ENCODE assay signal across 12 cellular contexts in the genomic region with DNA sequence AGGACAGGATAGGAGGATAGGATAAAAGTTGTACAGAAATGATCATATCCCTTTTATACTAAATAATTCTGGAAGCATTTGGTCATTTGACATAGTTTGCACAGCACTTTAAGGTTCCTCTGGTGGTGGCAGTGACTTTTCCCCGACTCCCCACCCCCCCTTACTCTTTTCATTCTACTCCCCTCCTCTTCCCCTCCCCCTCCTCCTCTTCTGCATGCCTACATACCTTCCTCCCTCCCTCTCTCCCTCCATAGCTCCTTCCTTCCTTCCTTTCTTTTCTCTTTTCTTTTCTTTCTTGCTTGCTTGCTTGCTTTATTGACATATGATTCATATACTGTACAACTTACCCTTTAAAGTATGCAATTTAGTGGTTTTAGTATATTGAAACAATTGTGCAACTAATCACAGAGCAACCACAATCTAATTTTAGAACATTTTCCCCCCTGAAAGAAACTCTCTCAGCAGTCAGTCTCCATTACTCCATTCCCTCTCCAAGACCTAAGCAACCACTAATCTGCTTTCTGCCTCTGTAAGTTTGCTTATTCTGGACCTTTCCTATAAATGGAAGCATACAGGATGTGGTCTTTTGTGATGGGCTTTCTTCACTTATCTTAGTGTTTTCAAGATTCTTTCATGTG.
DNase-seq lines count a peak whose midpoint lies in the region; ATAC-seq and TF ChIP-seq lines count a peak whose summit lies in the region.
"Had no signal": no experiment of that assay in that cellular context is flagged by ENCODE, and none has a peak within 500 bp of the region (broad histone marks: within the 10 kb centered on the region; RNA-seq: fewer than 3 reads in every experiment).

No MANE protein-coding gene starts in this region.

- H3K9ac ChIP-seq in DND-41 (ENCODE audit: low read depth, low read length) = no peak overlapping the region
- no peak overlapping the region for H3K9ac ChIP-seq in Loucy (ENCODE audit: low read depth, low read length, poor library complexity, severe bottlenecking)
- H3K9ac ChIP-seq in mesenchymal stem cell (ENCODE audit: low read length) = peak overlapping the region; percentile 64

- no peak overlapping the region for H3K4me2 ChIP-seq in DND-41 (ENCODE audit: insufficient read depth, low read length)
- peak overlapping the region; percentile 41 for H3K4me2 ChIP-seq in Loucy (ENCODE audit: low read depth, low read length, poor library complexity, severe bottlenecking)
- H3K4me2 ChIP-seq in mesenchymal stem cell (ENCODE audit: low read length, poor library complexity, severe bottlenecking) = no peak overlapping the region

- DNase-seq in DND-41 (no peak), brain pericyte (ENCODE audit: low read depth, low spot score) (peak; percentile 40), mesenchymal stem cell (peak; percentile 93), GDM1 (lab: John Stamatoyannopoulos, UW) (no peak), CD14-positive monocyte (ENCODE audit: low spot score) (no peak)
- DNase-seq in NK-92 treated with Interleukin-12 subunit alpha and Interleukin-12 subunit beta, amount 100 ng/mL, for 24 hours (lab: John Stamatoyannopoulos, UW) = no peak
- DNase-seq: effector memory CD4-positive, alpha-beta T cell; NCI-H82 had no signal

- no peaks in the 10 kb centered on the region for H4K20me1 ChIP-seq in DND-41 (ENCODE audit: insufficient read depth, low read length)
- no peaks in the 10 kb centered on the region for H4K20me1 ChIP-seq in Loucy (ENCODE audit: insufficient read depth, low read length, poor library complexity, severe bottlenecking)

- H3K4ac ChIP-seq in mesenchymal stem cell (ENCODE audit: low read depth in 1 of 2, low read length in 2 of 2) = no peak overlapping the region

- H3K18ac ChIP-seq in mesenchymal stem cell (ENCODE audit: low read depth in 1 of 2, low read length in 2 of 2) = no peak overlapping the region

- no peak overlapping the region for H2BK15ac ChIP-seq in mesenchymal stem cell (ENCODE audit: low read depth, poor library complexity, severe bottlenecking)

- H2BK5ac ChIP-seq in mesenchymal stem cell (ENCODE audit: low read depth, low read length, poor library complexity, severe bottlenecking) = no peak overlapping the region

- no peaks in the 10 kb centered on the region for H3K9me2 ChIP-seq in Loucy (replicated peaks; ENCODE audit: low read depth, low read length)

- no peak overlapping the region for H3K27ac Mint-ChIP-seq in CD14-positive monocyte

- H3K79me2 ChIP-seq in DND-41 (ENCODE audit: insufficient read depth, low read length) = no peaks in the 10 kb centered on the region
- no peaks in the 10 kb centered on the region for H3K79me2 ChIP-seq in Loucy (ENCODE audit: insufficient read depth, low read length)

- no peak overlapping the region for H3K4me3 ChIP-seq in DND-41 (ENCODE audit: low read depth in 1 of 2, low read length in 2 of 2)
- no peak overlapping the region for H3K4me3 ChIP-seq in Loucy (ENCODE audit: low read length, poor library complexity, severe bottlenecking)
- peak overlapping the region in 1 of 2 experiments; percentile 69 for H3K4me3 ChIP-seq in mesenchymal stem cell (ENCODE audit: insufficient read depth in 1 of 2, low read depth in 1 of 2, low read length in 2 of 2)

- H3K4me1 Mint-ChIP-seq in CD14-positive monocyte = peaks cover 24% of the 10 kb centered on the region

- H3K27me3 Mint-ChIP-seq in CD14-positive monocyte (ENCODE audit: low read depth in 3 of 3) = no peaks in the 10 kb centered on the region

- no peak overlapping the region for H2AK5ac ChIP-seq in mesenchymal stem cell (ENCODE audit: low read length, severe bottlenecking)

- H3K27me3 ChIP-seq in DND-41 (ENCODE audit: insufficient read depth, low read length, poor library complexity) (no peaks in the 10 kb centered on the region), Loucy (ENCODE audit: insufficient read depth, low read length, poor library complexity, severe bottlenecking) (no peaks in the 10 kb centered on the region), mesenchymal stem cell (ENCODE audit: control insufficient read depth in 1 of 2, insufficient read depth in 1 of 2, low read length in 2 of 2) (no peaks in the 10 kb centered on the region)

- H3K27ac ChIP-seq in DND-41 (ENCODE audit: low read length) (no peak overlapping the region), mesenchymal stem cell (ENCODE audit: low read length, poor library complexity, severe bottlenecking) (peak overlapping the region; percentile 71)
- H3K27ac ChIP-seq: VCaP had no signal

- TF ChIP-seq CTCF in DND-41 (IDR thresholded peaks at IDR 0.05; ENCODE audit: borderline replicate concordance, extremely low read depth, low read length, poor library complexity, severe bottlenecking) (no peak), Loucy (conservative IDR thresholded peaks at IDR 0.05; ENCODE audit: low read length) (no peak), CD14-positive monocyte (IDR thresholded peaks at IDR 0.05) (no peak)

- no peaks in the 10 kb centered on the region for H3K79me1 ChIP-seq in mesenchymal stem cell (replicated peaks; ENCODE audit: low read length, poor library complexity, severe bottlenecking)

- H3K9me3 ChIP-seq in DND-41 (ENCODE audit: insufficient read depth, low read length, severe bottlenecking) = no peaks in the 10 kb centered on the region
- H3K9me3 ChIP-seq in Loucy (ENCODE audit: insufficient read depth, low read depth, low read length) = no peaks in the 10 kb centered on the region
- no peaks in the 10 kb centered on the region for H3K9me3 ChIP-seq in mesenchymal stem cell (ENCODE audit: control insufficient read depth, low read length)

- no peak overlapping the region for H2AFZ ChIP-seq in DND-41 (ENCODE audit: low read depth, low read length)
- no peak overlapping the region for H2AFZ ChIP-seq in Loucy (ENCODE audit: low read length)
- no peak overlapping the region for H2AFZ ChIP-seq in mesenchymal stem cell (ENCODE audit: low read depth, low read length)

- H3K36me3 ChIP-seq in DND-41 (ENCODE audit: insufficient read depth, low read length) (peaks cover 3% of the 10 kb centered on the region; the same call in 1 of the 2 replicates), Loucy (ENCODE audit: insufficient read depth, low read length) (no peaks in the 10 kb centered on the region), mesenchymal stem cell (ENCODE audit: control insufficient read depth in 1 of 2, insufficient read depth in 2 of 2, low read depth in 1 of 2, low read length in 2 of 2) (peaks cover 0 to 43% of the 10 kb centered on the region in 2 experiments)

- H3K9me3 Mint-ChIP-seq in CD14-positive monocyte = peaks cover 0 to 2% (median 0%) of the 10 kb centered on the region in 7 donors

- intact Hi-C loops in CD14-positive monocyte (cut with micrococcal nuclease) = no loop called here

- no peak overlapping the region for H2BK120ac ChIP-seq in mesenchymal stem cell (ENCODE audit: low read depth, low read length)

- H3K4me3 Mint-ChIP-seq in CD14-positive monocyte = no peak overlapping the region

- no peak overlapping the region for H3K14ac ChIP-seq in mesenchymal stem cell (ENCODE audit: low read length in 2 of 2)

- 22% methylated on average over 1 of the region's 1 CpG for WGBS in mesenchymal stem cell

- H3K23ac ChIP-seq in mesenchymal stem cell (ENCODE audit: low read length in 2 of 2) = no peak overlapping the region

- H3K4me1 ChIP-seq in DND-41 (ENCODE audit: insufficient read depth, low read length) (no peaks in the 10 kb centered on the region; the same call in none of the 2 replicates), Loucy (ENCODE audit: insufficient read depth, low read length, poor library complexity, severe bottlenecking) (peaks cover 11% of the 10 kb centered on the region), mesenchymal stem cell (ENCODE audit: control insufficient read depth, insufficient read depth, low read depth, low read length) (peaks cover 1% of the 10 kb centered on the region)

- no peak overlapping the region for H2BK12ac ChIP-seq in mesenchymal stem cell (ENCODE audit: low read length in 2 of 2)

- no peaks in the 10 kb centered on the region for H3F3A ChIP-seq in Loucy (ENCODE audit: low read depth)

- H3K36me3 Mint-ChIP-seq in CD14-positive monocyte = peaks cover 7 to 13% of the 10 kb centered on the region in 2 donors

- H4K8ac ChIP-seq in mesenchymal stem cell (ENCODE audit: low read length) = no peak overlapping the region

- ATAC-seq in DND-41 (ENCODE audit: insufficient read depth, low read depth) = peak; percentile 72
- no peak for ATAC-seq in HG03432 (IDR thresholded peaks at IDR 0.05; ENCODE audit: unreplicated experiment)
- ATAC-seq: sciatic nerve had no signal

- H4K91ac ChIP-seq in mesenchymal stem cell (ENCODE audit: low read length) = no peak overlapping the region

Comparison
In these comparisons a context has a peak if more than half of its experiments do, and no peak if none do; other contexts are left out.
1. DNase-seq: peak in brain pericyte (single experiment) and mesenchymal stem cell (single experiment); none in DND-41 (single experiment), NK-92 treated with Interleukin-12 subunit alpha and Interleukin-12 subunit beta, amount 100 ng/mL, for 24 hours (single experiment), GDM1 (single experiment) and CD14-positive monocyte (single experiment).